In genomic region chr1:210598135-210598652, GRCh38 we compare ENCODE assay signal across 8 cellular contexts.
A peak's percentile ranks its signal among the peaks of the same experiment; 100 is the strongest.
DNase-seq lines count a peak whose midpoint lies in the region; ATAC-seq and TF ChIP-seq lines count a peak whose summit lies in the region.

No MANE protein-coding gene starts in this region.

- H3K9me3 ChIP-seq in Karpas-422 (ENCODE audit: low read length), result no peaks in the 10 kb centered on the region

- no peaks in the 10 kb centered on the region for H3K79me2 ChIP-seq in Karpas-422 (ENCODE audit: low read length)

- H3K4me1 ChIP-seq in Karpas-422 (ENCODE audit: low read length), result no peaks in the 10 kb centered on the region

- H3K9ac ChIP-seq in Karpas-422 (ENCODE audit: low read length), result no peak overlapping the region

- peak; percentile 19 for ATAC-seq in GM18870 (IDR thresholded peaks at IDR 0.05; ENCODE audit: unreplicated experiment)

- DNase-seq in NB4 (ENCODE audit: low read depth) (peak; percentile 66), epithelial cell of prostate (ENCODE audit: low read depth, low spot score) (peak; percentile 80), renal cortical epithelial cell (ENCODE audit: low read depth) (peak; percentile 96), LoVo (ENCODE audit: low spot score) (no peak), Karpas-422 (no peak), NCI-H1417 treated with DMSO at 0.1 percent for 48 hours (lab: John Stamatoyannopoulos, UW) (no peak)
- no peak for DNase-seq in activated effector memory CD4-positive, alpha-beta T cell treated with Interleukin-2 at 50 U/mL for 16 hours

- no peaks in the 10 kb centered on the region for H4K20me1 ChIP-seq in Karpas-422 (ENCODE audit: insufficient read depth, low read depth, low read length)

- no peak overlapping the region for H2AFZ ChIP-seq in Karpas-422 (ENCODE audit: low read length)

- no peaks in the 10 kb centered on the region for H3K36me3 ChIP-seq in Karpas-422 (ENCODE audit: insufficient read depth, low read length)

- TF ChIP-seq POLR2A in NB4 (IDR thresholded peaks at IDR 0.05; ENCODE audit: extremely low read depth, insufficient read length), result no peak

- H3K27ac ChIP-seq in epithelial cell of prostate (peak overlapping the region; percentile 82), Karpas-422 (ENCODE audit: low read length) (no peak overlapping the region)

- no peaks in the 10 kb centered on the region for H3K27me3 ChIP-seq in Karpas-422 (ENCODE audit: low read length)

- no peak for TF ChIP-seq CTCF in NB4 (IDR thresholded peaks at IDR 0.05; ENCODE audit: low read depth, low read length)

- no peaks in the 10 kb centered on the region for H3K9me2 ChIP-seq in Karpas-422 (replicated peaks; ENCODE audit: insufficient read depth, low read length)

- no peak overlapping the region for H3K4me2 ChIP-seq in Karpas-422 (ENCODE audit: low read depth, low read length, poor library complexity, severe bottlenecking)

- H3K4me3 ChIP-seq in NB4 (ENCODE audit: low read depth, low read length), result no peak overlapping the region
- H3K4me3 ChIP-seq in Karpas-422 (ENCODE audit: low read length), result no peak overlapping the region

Comparison
In these comparisons a context has a peak if more than half of its experiments do, and no peak if none do; other contexts are left out.
1. DNase-seq: peak in NB4 (single experiment), epithelial cell of prostate (single experiment) and renal cortical epithelial cell (single experiment); none in LoVo (single experiment), Karpas-422 (single experiment), activated effector memory CD4-positive, alpha-beta T cell treated with Interleukin-2 at 50 U/mL for 16 hours (single experiment) and NCI-H1417 treated with DMSO at 0.1 percent for 48 hours (single experiment).